Comparison of ENCODE assay signal across 1 cellular context in genomic region chr6:166566026-166567011, GRCh38.
TF ChIP-seq lines count a peak whose summit lies in the region.

No MANE protein-coding gene starts in this region.

TF ChIP-seq in SK-N-SH, 30 proteins besides CTCF, POLR2A, EP300 and RAD21 (continued from another document):
- TF ChIP-seq USF2 (IDR thresholded peaks at IDR 0.05; ENCODE audit: borderline replicate concordance, low read depth, low read length) (no peak), TEAD4 (IDR thresholded peaks at IDR 0.05; ENCODE audit: borderline replicate concordance, insufficient read depth) (no peak)
